In genomic region chr7:6826151-6826550, GRCh38 we compare ENCODE assay signal across 8 cellular contexts. TPM values are rescaled to one million over a fixed set of nuclear protein-coding genes. Genes with fewer than 3 reads are reported as not detected.
DNase-seq lines count a peak whose midpoint lies in the region; ATAC-seq and TF ChIP-seq lines count a peak whose summit lies in the region.
"Not testable (repeated sequence)": the region's sequence is repeated elsewhere in the genome, so short reads cannot be mapped to it uniquely, and the experiment has no call there.

Gene CCZ1B, minus strand, starts transcription at chr7:6826275. Its CDS starts 78 bp downstream, at chr7:6826197.

- TF ChIP-seq CTCF in coronary artery (IDR thresholded peaks at IDR 0.05); lower leg skin (IDR thresholded peaks at IDR 0.05): not testable (repeated sequence)

- not testable (repeated sequence) for TF ChIP-seq POLR2A in lower leg skin (IDR thresholded peaks at IDR 0.05)

- ATAC-seq in GM19372 (IDR thresholded peaks at IDR 0.05; ENCODE audit: low read depth, unreplicated experiment), result peak; percentile 98
- peak; percentile 98 for ATAC-seq in HG03460 (IDR thresholded peaks at IDR 0.05; ENCODE audit: unreplicated experiment)

- intact Hi-C loops in lower leg skin (cut with DNase I; ENCODE audit: low total_unique reads), result not testable (repeated sequence)

- H3K4me3 ChIP-seq in coronary artery, result peak within 1 kb of the TSS; percentile 72
- peak within 1 kb of the TSS; percentile 38 for H3K4me3 ChIP-seq in lower leg skin (ENCODE audit: low read depth, poor library complexity, severe bottlenecking)

- WGBS in lower leg skin, 2 donors, result 2 to 9% methylated on average over 9 to 22 of the region's 35 CpGs

- H3K27ac ChIP-seq in coronary artery, result peak within 1 kb of the TSS; percentile 6 to 67

- DNase-seq in C1 segment of cervical spinal cord (lab: John Stamatoyannopoulos, UW) (peak; percentile 11 to 88 (median 62)), NCI-H748 (lab: John Stamatoyannopoulos, UW; ENCODE audit: unreplicated experiment) (peak; percentile 90), coronary artery (ENCODE audit: low spot score) (peak; percentile 75), lower leg skin (ENCODE audit: low spot score in 2 of 2) (peak; percentile 64 to 95)
- DNase-seq in activated CD4-positive, alpha-beta T cell treated with anti-CD3 and anti-CD28 coated beads, Interleukin-2, amount 50 U/mL, for 1 hour, result peak; percentile 88
- DNase-seq in stimulated activated CD4-positive, alpha-beta T cell treated with anti-CD3 and anti-CD28 coated beads, Interleukin-2, amount 100 ng/mL, for 48 hours, result peak; percentile 78 to 88

RNA-seq across cellular contexts. Expression of gene CCZ1B, which starts in this region (rescaled TPM):
- 10 to 100 TPM; 20.0 to 84.7 (median 27.3) TPM for total RNA-seq in lower leg skin

Comparison
In these comparisons a context has a peak if more than half of its experiments do, and no peak if none do; other contexts are left out.
1. Peak in every context shown above with its lines: DNase-seq, ATAC-seq, H3K4me3 ChIP-seq and H3K27ac ChIP-seq.